8 cellular contexts compared by ENCODE assay signal in the genomic region with DNA sequence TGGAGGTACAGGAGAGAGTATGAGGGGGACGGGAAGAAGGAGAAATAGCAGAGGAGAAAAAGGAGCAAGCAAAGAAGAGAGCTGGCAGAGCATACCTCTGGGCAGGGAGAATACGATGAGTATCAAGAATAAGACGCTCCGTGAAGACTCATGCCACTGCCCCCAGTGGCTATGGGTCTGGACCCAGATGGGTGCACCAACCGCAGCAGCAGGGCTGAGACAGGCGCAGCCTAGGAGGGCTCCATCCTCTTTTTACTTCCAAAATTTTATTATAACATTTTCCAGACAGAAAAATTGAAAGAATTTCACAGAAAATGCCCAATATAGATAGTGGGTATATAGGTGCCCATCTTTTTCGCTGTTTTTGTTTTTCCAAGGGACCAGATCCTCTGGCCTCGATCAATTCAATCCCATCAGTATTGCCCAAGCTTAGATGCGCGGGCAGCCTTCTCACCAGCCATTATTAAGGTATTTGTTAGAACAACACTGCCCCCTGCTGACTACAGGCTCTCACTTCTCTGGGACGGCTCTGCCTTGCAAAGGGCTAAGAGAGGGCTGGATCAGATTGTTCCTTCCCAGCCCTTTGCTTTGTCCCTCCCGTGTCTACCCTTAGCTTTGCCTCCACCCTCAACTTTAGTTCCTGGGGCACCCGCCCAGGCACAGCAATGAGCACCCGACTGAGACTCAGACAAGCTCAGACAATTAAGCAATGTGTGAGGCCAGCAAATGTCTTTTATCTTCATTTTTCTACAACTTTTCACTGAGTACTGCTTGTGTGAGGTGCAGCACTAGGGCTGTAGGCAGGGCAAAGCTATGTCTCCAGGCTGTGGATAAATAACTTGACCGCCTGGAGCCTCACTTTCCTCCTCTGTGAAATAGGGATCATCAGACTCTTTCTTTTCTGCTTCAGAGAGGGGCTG. TPM values are rescaled to one million over a fixed set of nuclear protein-coding genes. Genes with fewer than 3 reads are reported as not detected.
DNase-seq lines count a peak whose midpoint lies in the region; ATAC-seq and TF ChIP-seq lines count a peak whose summit lies in the region.

No MANE protein-coding gene starts in this region.

- H3K4me3 ChIP-seq in IMR-90 (ENCODE audit: insufficient read depth, low read depth, low read length) (no peak overlapping the region), OCI-LY3 (ENCODE audit: low read length) (no peak overlapping the region), fibroblast of lung (replicated peaks in 1 of 4; ENCODE audit: control extremely low read depth in 1 of 4, insufficient read depth in 1 of 4, low read depth in 3 of 4, low read length in 4 of 4) (no peak overlapping the region)

- no peaks in the 10 kb centered on the region for H3K9me1 ChIP-seq in IMR-90 (ENCODE audit: insufficient read depth, low read length)

- H3K4me2 ChIP-seq in IMR-90 (ENCODE audit: low read depth, low read length) (no peak overlapping the region), OCI-LY3 (ENCODE audit: low read length) (peak overlapping the region; percentile 25), fibroblast of lung (ENCODE audit: extremely low read depth, insufficient read depth, low read length) (no peak overlapping the region)

- no peak overlapping the region for H2BK5ac ChIP-seq in IMR-90 (ENCODE audit: low read depth, low read length, poor library complexity, severe bottlenecking)

- H4K5ac ChIP-seq in IMR-90 (ENCODE audit: low read depth, low read length) = no peak overlapping the region

- no peak overlapping the region for H3K56ac ChIP-seq in IMR-90 (ENCODE audit: extremely low read depth, insufficient read depth, low read length)

- intact Hi-C loops in IMR-90 (cut with micrococcal nuclease) = loop anchor here (2.0 kb wide), 1 partner anchor 363 kb away; no protein-coding TSS in a partner anchor

- H3K14ac ChIP-seq in IMR-90 (replicated peaks; ENCODE audit: low read depth, low read length) = no peak overlapping the region

- H3K4me1 Mint-ChIP-seq in neural crest cell = peaks cover 18% of the 10 kb centered on the region
- H3K4me1 Mint-ChIP-seq in stimulated activated naive CD8-positive, alpha-beta T cell treated with anti-CD3 and anti-CD28 coated beads, Interleukin-15, Interleukin-2, amounts not matched to agents 100 ng/mL and 50 ng/mL, for 24 hours (ENCODE audit: low read depth) = peaks cover 14% of the 10 kb centered on the region

- H2AFZ ChIP-seq in IMR-90 (replicated peaks; ENCODE audit: low read length, poor library complexity) = peak overlapping the region; percentile 46
- peak overlapping the region; percentile 58; the same call in 1 of the 2 replicates for H2AFZ ChIP-seq in OCI-LY3 (ENCODE audit: low read depth, low read length)
- H2AFZ ChIP-seq in fibroblast of lung (ENCODE audit: low read length) = no peak overlapping the region

- H3K4ac ChIP-seq in IMR-90 (ENCODE audit: low read depth, low read length) = no peak overlapping the region

- TF ChIP-seq POLR2A in IMR-90 (IDR thresholded peaks at IDR 0.05; ENCODE audit: low read depth, low read length) = no peak

- H3K27me3 ChIP-seq in IMR-90 (ENCODE audit: control insufficient read depth, insufficient read depth, low read length) (peaks cover 19% of the 10 kb centered on the region), OCI-LY3 (ENCODE audit: low read depth, low read length) (peaks cover 61% of the 10 kb centered on the region), fibroblast of lung (ENCODE audit: control insufficient read depth, insufficient read depth, low read length) (peaks cover 6% of the 10 kb centered on the region)

- H2AK9ac ChIP-seq in IMR-90 (replicated peaks; ENCODE audit: low read depth, low read length, poor library complexity) = no peak overlapping the region

- no TSS peak for BruUV-seq in IMR-90 (replicated peaks; lab: Mats Ljungman, UMichigan)

- CTCF ChIA-PET in IMR-90 (lab: Yijun Ruan, JAX) = interaction anchor here (0.6 to 1.7 kb wide), 12 partner anchors 9 to 914 kb away, joined by 3 to 9 read pairs (median 3); no protein-coding TSS in a partner anchor

- H3K79me1 ChIP-seq in IMR-90 (ENCODE audit: low read depth in 1 of 2, low read length in 2 of 2) = no peaks in the 10 kb centered on the region

- peak; percentile 58 for TF ChIP-seq RAD21 in IMR-90 (IDR thresholded peaks at IDR 0.05; ENCODE audit: low read length)

- H2BK15ac ChIP-seq in IMR-90 (ENCODE audit: low read depth, low read length) = no peak overlapping the region

- H3K27ac ChIP-seq in IMR-90 (ENCODE audit: insufficient read depth, low read length) (no peak overlapping the region), OCI-LY3 (ENCODE audit: low read length) (no peak overlapping the region), fibroblast of lung (ENCODE audit: insufficient read depth, low read length) (no peak overlapping the region)

- TF ChIP-seq CTCF in IMR-90 (conservative IDR thresholded peaks at IDR 0.05; ENCODE audit: low read depth, low read length) (peak; percentile 73), OCI-LY3 (IDR thresholded peaks at IDR 0.05; ENCODE audit: low read depth, low read length) (peak; percentile 93), fibroblast of lung (conservative IDR thresholded peaks at IDR 0.05 in 1 of 2, IDR thresholded peaks at IDR 0.05 in 1 of 2; ENCODE audit: low read depth in 1 of 2, low read length in 2 of 2) (peak; percentile 61 to 87), neural crest cell (conservative IDR thresholded peaks at IDR 0.05) (peak; percentile 88)

- in situ Hi-C loops in IMR-90 (cut with MboI; ENCODE audit: low sequenced_read_pairs) = no loop called here

- H3K4me1 ChIP-seq in IMR-90 (ENCODE audit: control insufficient read depth, insufficient read depth, low read length) (no peaks in the 10 kb centered on the region), OCI-LY3 (ENCODE audit: low read length) (peaks cover 13% of the 10 kb centered on the region), fibroblast of lung (ENCODE audit: control insufficient read depth, extremely low read depth, insufficient read depth, low read length) (no peaks in the 10 kb centered on the region)

- H3K27ac Mint-ChIP-seq in neural crest cell (ENCODE audit: unreplicated experiment) = no peak overlapping the region
- peak overlapping the region; percentile 45 for H3K27ac Mint-ChIP-seq in stimulated activated naive CD8-positive, alpha-beta T cell treated with anti-CD3 and anti-CD28 coated beads, Interleukin-15, Interleukin-2, amounts not matched to agents 100 ng/mL and 50 ng/mL, for 24 hours

- dilution Hi-C loops in IMR-90 (cut with HindIII; ENCODE audit: low sequenced_read_pairs, unreplicated experiment) = no loop called here

- H3K36me3 Mint-ChIP-seq in neural crest cell (ENCODE audit: low read depth) = no peaks in the 10 kb centered on the region
- no peaks in the 10 kb centered on the region for H3K36me3 Mint-ChIP-seq in stimulated activated naive CD8-positive, alpha-beta T cell treated with anti-CD3 and anti-CD28 coated beads, Interleukin-15, Interleukin-2, amounts not matched to agents 100 ng/mL and 50 ng/mL, for 24 hours (ENCODE audit: low read depth)

- POLR2A ChIA-PET in IMR-90 (lab: Charles Lee; ENCODE audit: unreplicated experiment) = no interaction called here

- no peak overlapping the region for H2BK120ac ChIP-seq in IMR-90 (ENCODE audit: low read depth, low read length)

- H4K20me1 ChIP-seq in IMR-90 (ENCODE audit: insufficient read depth, low read length) (no peaks in the 10 kb centered on the region), OCI-LY3 (ENCODE audit: insufficient read depth, low read length) (no peaks in the 10 kb centered on the region), fibroblast of lung (ENCODE audit: control insufficient read depth, extremely low read depth, insufficient read depth, low read length) (no peaks in the 10 kb centered on the region)

- H4K8ac ChIP-seq in IMR-90 (ENCODE audit: low read depth in 2 of 2, low read length in 2 of 2) = no peak overlapping the region

- H3K27me3 Mint-ChIP-seq in neural crest cell (ENCODE audit: low read depth) = peaks cover 43% of the 10 kb centered on the region
- H3K27me3 Mint-ChIP-seq in stimulated activated naive CD8-positive, alpha-beta T cell treated with anti-CD3 and anti-CD28 coated beads, Interleukin-15, Interleukin-2, amounts not matched to agents 100 ng/mL and 50 ng/mL, for 24 hours = peaks cover 47% of the 10 kb centered on the region

- no peak overlapping the region for H2BK20ac ChIP-seq in IMR-90 (ENCODE audit: low read depth, low read length)

- H3K23ac ChIP-seq in IMR-90 (ENCODE audit: low read depth, low read length) = no peak overlapping the region

- no peak overlapping the region for H2AK5ac ChIP-seq in IMR-90 (ENCODE audit: low read depth, low read length)

- H3K9ac ChIP-seq in IMR-90 (ENCODE audit: low read depth, low read length) (no peak overlapping the region), OCI-LY3 (ENCODE audit: low read length) (no peak overlapping the region), fibroblast of lung (ENCODE audit: insufficient read depth, low read length) (no peak overlapping the region)

- H3K18ac ChIP-seq in IMR-90 (ENCODE audit: low read depth, low read length) = no peak overlapping the region

- H4K91ac ChIP-seq in IMR-90 (ENCODE audit: insufficient read depth, low read depth, low read length) = no peak overlapping the region

- peak; percentile 86 for ATAC-seq in GM21526 (IDR thresholded peaks at IDR 0.05; ENCODE audit: low FRiP score, unreplicated experiment)
- peak; percentile 98 for ATAC-seq in IMR-90 (ENCODE audit: low read depth)

- DNase-seq in DMS 273 treated with DMSO at 0.1 percent for 48 hours (lab: John Stamatoyannopoulos, UW) (peak; percentile 65), IMR-90 (peak; percentile 75), activated T-cell treated with anti-CD3 and anti-CD28 coated beads for 4 hours (peak; percentile 74), fibroblast of lung (ENCODE audit: low read depth in 2 of 2) (peak; percentile 65 to 82), neural crest cell (ENCODE audit: low read depth, low spot score) (peak; percentile 93)

- H3K36me3 ChIP-seq in IMR-90 (ENCODE audit: control insufficient read depth, insufficient read depth, low read length) (no peaks in the 10 kb centered on the region), OCI-LY3 (replicated peaks; ENCODE audit: low read depth, low read length) (no peaks in the 10 kb centered on the region), fibroblast of lung (ENCODE audit: control insufficient read depth, insufficient read depth, low read length) (no peaks in the 10 kb centered on the region)

- no peak overlapping the region for H3K4me3 Mint-ChIP-seq in neural crest cell
- no peak overlapping the region for H3K4me3 Mint-ChIP-seq in stimulated activated naive CD8-positive, alpha-beta T cell treated with anti-CD3 and anti-CD28 coated beads, Interleukin-15, Interleukin-2, amounts not matched to agents 100 ng/mL and 50 ng/mL, for 24 hours

- H3K9me3 Mint-ChIP-seq in neural crest cell = no peaks in the 10 kb centered on the region
- H3K9me3 Mint-ChIP-seq in stimulated activated naive CD8-positive, alpha-beta T cell treated with anti-CD3 and anti-CD28 coated beads, Interleukin-15, Interleukin-2, amounts not matched to agents 100 ng/mL and 50 ng/mL, for 24 hours = no peaks in the 10 kb centered on the region

- H3K9me3 ChIP-seq in IMR-90 (ENCODE audit: control insufficient read depth, insufficient read depth, low read length) (no peaks in the 10 kb centered on the region), OCI-LY3 (ENCODE audit: insufficient read depth, low read length) (no peaks in the 10 kb centered on the region), fibroblast of lung (ENCODE audit: control insufficient read depth, insufficient read depth, low read depth, low read length) (no peaks in the 10 kb centered on the region)

- WGBS in IMR-90 (ENCODE audit: extremely low coverage in 2 of 2, insufficient read length in 1 of 2), 2 experiments = no CpG with 5 or more reads among the region's 15 CpGs

- H3K79me2 ChIP-seq in OCI-LY3 (ENCODE audit: low read length) (no peaks in the 10 kb centered on the region), fibroblast of lung (ENCODE audit: control insufficient read depth, insufficient read depth, low read length) (no peaks in the 10 kb centered on the region)

RNA-seq across cellular contexts. Expression of a gene that starts 17.5 kb away (rescaled TPM):
- total RNA-seq in IMR-90 (2012; rRNA removed) (0.72 and 0.83 TPM in 2 replicates), fibroblast of lung (0.77 and 1.7 TPM in 2 replicates), neural crest cell (1.1 and 1.8 TPM in 2 replicates)
- polyA plus RNA-seq in IMR-90 (2012; rRNA removed) (1.8 and 2.1 TPM in 2 replicates), fibroblast of lung (0.96 and 3.0 TPM in 2 replicates)
- polyA plus RNA-seq in IMR-90 (2012; cell fraction: cytosol; rRNA removed) = 1.1 and 1.2 TPM in 2 replicates
- 1.5 and 2.0 TPM in 2 replicates for polyA plus RNA-seq in IMR-90 (2012; cell fraction: nucleus; rRNA removed; ENCODE audit: low replicate concordance)
- polyA plus RNA-seq in fibroblast of lung (2012) = 0.34 and 1.5 TPM in 2 replicates
- polyA minus RNA-seq in fibroblast of lung (ENCODE audit: low replicate concordance) = 0.16 and 2.4 TPM in 2 replicates
